ENCODE assay signal across 1 cellular context in the genomic region with DNA sequence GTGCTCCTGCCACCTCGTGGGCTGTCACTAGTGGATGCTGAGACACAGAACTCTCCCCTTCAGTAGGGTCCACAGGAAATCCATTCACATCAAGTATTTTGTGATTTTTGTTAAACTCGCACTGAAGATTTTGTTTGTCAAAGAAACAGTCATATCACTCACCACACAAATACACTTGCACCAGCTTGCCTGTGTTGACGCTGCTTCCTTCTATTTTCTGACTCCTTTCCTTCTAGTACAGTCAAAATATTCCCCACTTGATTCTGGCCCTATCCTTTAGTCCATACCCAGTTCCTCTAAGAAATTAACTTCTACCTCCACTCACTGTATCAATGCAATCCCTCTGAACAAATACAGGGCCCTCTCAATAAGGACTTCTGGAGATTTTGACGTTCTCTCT.
TF ChIP-seq lines count a peak whose summit lies in the region.

No MANE protein-coding gene starts in this region.

TF ChIP-seq in IMR-90, 13 proteins besides CTCF, POLR2A, EP300 and RAD21:
- no peak for TF ChIP-seq MXI1 (IDR thresholded peaks at IDR 0.05; ENCODE audit: borderline replicate concordance, low read depth, low read length)
- no peak for TF ChIP-seq SMC3 (IDR thresholded peaks at IDR 0.05; ENCODE audit: low read depth, low read length)
